ENCODE assay signal across 8 cellular contexts in the genomic region with DNA sequence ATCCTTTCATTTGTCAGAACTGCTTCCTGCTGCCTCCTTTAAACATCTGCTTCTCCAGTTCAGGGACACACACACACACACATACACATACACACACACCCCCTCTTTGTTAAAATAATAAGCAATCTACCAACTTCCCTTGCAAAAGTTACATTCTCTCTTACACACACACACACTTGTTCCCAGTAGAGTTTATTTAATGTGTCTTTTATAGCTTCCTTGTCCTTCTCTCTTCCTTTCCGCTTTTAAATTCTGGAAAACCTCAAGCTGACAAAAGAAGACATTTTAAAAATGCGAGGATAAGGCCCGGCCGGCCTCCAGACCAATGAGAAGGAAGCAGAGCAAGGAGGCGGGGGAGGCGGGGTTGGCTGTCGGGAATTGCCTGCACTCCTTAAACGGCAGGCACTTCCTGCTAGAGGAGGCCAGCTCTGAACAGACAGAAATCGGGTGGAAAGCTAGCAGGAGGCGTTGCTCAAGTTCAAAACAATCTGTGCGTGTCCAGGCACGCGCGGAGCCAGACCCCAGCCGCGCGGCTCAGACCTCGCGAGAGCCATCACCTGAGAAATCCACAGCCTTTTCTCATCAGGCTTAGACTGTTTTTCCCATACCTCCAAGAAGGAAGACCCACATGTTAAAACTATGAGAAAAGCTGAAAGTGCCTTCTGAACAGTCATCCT.
DNase-seq lines count a peak whose midpoint lies in the region; ATAC-seq, FAIRE-seq and TF ChIP-seq lines count a peak whose summit lies in the region.

No MANE protein-coding gene starts in this region.

- peak; percentile 95 for FAIRE-seq in HTR-8/SVneo (lab: Jason Lieb, UNC)

- peak overlapping the region; percentile 70 for H3K4me3 Mint-ChIP-seq in Calu3 (ENCODE audit: low read depth, unreplicated experiment)
- peak overlapping the region; percentile 85 for H3K4me3 Mint-ChIP-seq in activated T-cell treated with anti-CD3 and anti-CD28 coated beads, Interleukin-2, amount 50 U/mL, for 4 hours

- ATAC-seq in GM21390 (IDR thresholded peaks at IDR 0.05; ENCODE audit: unreplicated experiment) (peak; percentile 95), esophagus mucosa (peak; percentile 99)
- ATAC-seq in activated T-cell treated with anti-CD3 and anti-CD28 coated beads, Interleukin-2, amount 50 U/mL, for 4 hours, result peak; percentile 74 to 78

- H3K9me3 Mint-ChIP-seq in Calu3 (ENCODE audit: low read depth, unreplicated experiment), result no peaks in the 10 kb centered on the region
- no peaks in the 10 kb centered on the region for H3K9me3 Mint-ChIP-seq in activated T-cell treated with anti-CD3 and anti-CD28 coated beads, Interleukin-2, amount 50 U/mL, for 4 hours

- H3K4me3 ChIP-seq in mucosa of stomach (ENCODE audit: low read length), result peak overlapping the region; percentile 65

- CTCF ChIA-PET in Calu3 (lab: Charles Lee), result interaction anchor here (0.6 to 1.9 kb wide), 11 partner anchors 10 to 100 kb away, joined by 3 to 16 read pairs (median 4); a partner anchor contains a TSS

- H3K36me3 ChIP-seq in mucosa of stomach (ENCODE audit: control insufficient read depth, insufficient read depth, low read length), result no peaks in the 10 kb centered on the region

- peaks cover 17% of the 10 kb centered on the region for H3K36me3 Mint-ChIP-seq in Calu3 (ENCODE audit: insufficient read depth, unreplicated experiment)
- H3K36me3 Mint-ChIP-seq in activated T-cell treated with anti-CD3 and anti-CD28 coated beads, Interleukin-2, amount 50 U/mL, for 4 hours (ENCODE audit: insufficient read depth), result peaks cover 9% of the 10 kb centered on the region

- H3K4me1 Mint-ChIP-seq in Calu3 (ENCODE audit: low read depth, unreplicated experiment), result peaks cover 37% of the 10 kb centered on the region
- H3K4me1 Mint-ChIP-seq in activated T-cell treated with anti-CD3 and anti-CD28 coated beads, Interleukin-2, amount 50 U/mL, for 4 hours (ENCODE audit: low read depth), result peaks cover 57% of the 10 kb centered on the region

- TF ChIP-seq CTCF in Calu3 (IDR thresholded peaks at IDR 0.05; ENCODE audit: unreplicated experiment), result no peak

- no TSS peak for BruUV-seq in Calu3 (replicated peaks; lab: Mats Ljungman, UMichigan)

- DNase-seq in Calu3 (peak; percentile 91), HTR-8/SVneo (ENCODE audit: insufficient read length, low spot score) (peak; percentile 96)
- peak; percentile 61 for DNase-seq in activated T-cell treated with anti-CD3 and anti-CD28 coated beads, Interleukin-2, amount 50 U/mL, for 4 hours
- peak; percentile 86 for DNase-seq in stimulated activated CD8-positive, alpha-beta memory T cell treated with anti-CD3 and anti-CD28 coated beads, Interleukin-4, amount 100 ng/mL, for 48 hours

- H3K27ac Mint-ChIP-seq in Calu3 (ENCODE audit: unreplicated experiment), result peak overlapping the region; percentile 75

- H3K9me3 ChIP-seq in mucosa of stomach (ENCODE audit: control insufficient read depth, low read length), result no peaks in the 10 kb centered on the region

- peaks cover 8% of the 10 kb centered on the region for H3K4me1 ChIP-seq in mucosa of stomach (ENCODE audit: control insufficient read depth, insufficient read depth, low read length)

- no peaks in the 10 kb centered on the region for H3K27me3 ChIP-seq in mucosa of stomach (ENCODE audit: control insufficient read depth, insufficient read depth, low read length)

- intact Hi-C loops in Calu3 (cut with micrococcal nuclease; ENCODE audit: unreplicated experiment), result loop anchor here (5.0 to 10.0 kb wide), 3 partner anchors 62 to 321 kb away; a partner anchor contains a TSS

- H3K9ac ChIP-seq in mucosa of stomach (ENCODE audit: low read length), result peak overlapping the region; percentile 82

- no peaks in the 10 kb centered on the region for H3K27me3 Mint-ChIP-seq in Calu3 (ENCODE audit: unreplicated experiment)
- H3K27me3 Mint-ChIP-seq in activated T-cell treated with anti-CD3 and anti-CD28 coated beads, Interleukin-2, amount 50 U/mL, for 4 hours (ENCODE audit: low read depth), result no peaks in the 10 kb centered on the region

TF ChIP-seq in PFSK-1, 5 proteins besides CTCF, POLR2A, EP300 and RAD21:
- no peak for TF ChIP-seq POLR2AphosphoS5 (IDR thresholded peaks at IDR 0.05; ENCODE audit: low read depth, low read length)
- TF ChIP-seq SIN3A (IDR thresholded peaks at IDR 0.05; ENCODE audit: borderline replicate concordance, insufficient read depth, low read length), result peak; percentile 68; the same call in 1 of the 2 replicates
- TF ChIP-seq FOXP2 (optimal IDR thresholded peaks at IDR 0.05; ENCODE audit: borderline replicate concordance, extremely low read depth, extremely low read length, insufficient read depth), result peak; percentile 80

Comparison
In these comparisons a context has a peak if more than half of its experiments do, and no peak if none do; other contexts are left out.
1. Peak in every context shown above with its lines: DNase-seq, ATAC-seq and H3K4me3 ChIP-seq.